Comparison of ENCODE assay signal across 1 cellular context in genomic region chr2:207149253-207150213, GRCh38.
TF ChIP-seq lines count a peak whose summit lies in the region.

No MANE protein-coding gene starts in this region.

TF ChIP-seq in GM12878, 131 proteins besides CTCF, POLR2A, EP300 and RAD21 (continued from another document and continues in another):
- TF ChIP-seq PRDM15 (CRISPR knock-in tag; IDR thresholded peaks at IDR 0.05) (no peak), ZNF217 (IDR thresholded peaks at IDR 0.05) (no peak), MAX (IDR thresholded peaks at IDR 0.05; ENCODE audit: low read depth, low read length) (no peak), ZNF622 (IDR thresholded peaks at IDR 0.05) (no peak), POU2F2 (IDR thresholded peaks at IDR 0.05; ENCODE audit: borderline replicate concordance, low read depth, low read length) (no peak), KDM1A (IDR thresholded peaks at IDR 0.05; ENCODE audit: borderline replicate concordance) (no peak), SMC3 (IDR thresholded peaks at IDR 0.05; ENCODE audit: borderline replicate concordance, low read length) (no peak), YY1 (IDR thresholded peaks at IDR 0.05; ENCODE audit: low read depth, low read length) (no peak), FOXK2 (IDR thresholded peaks at IDR 0.05) (no peak), TARDBP (IDR thresholded peaks at IDR 0.05; ENCODE audit: borderline replicate concordance) (no peak), RFX5 (IDR thresholded peaks at IDR 0.05; ENCODE audit: low read depth, low read length) (no peak), RUNX3 (IDR thresholded peaks at IDR 0.05; ENCODE audit: low read length) (peak; percentile 94), CHD1 (IDR thresholded peaks at IDR 0.05; ENCODE audit: low read depth, low read length) (no peak), HDAC2 (IDR thresholded peaks at IDR 0.05) (no peak), ZBTB40 (IDR thresholded peaks at IDR 0.05; ENCODE audit: borderline replicate concordance) (no peak), RCOR1 (conservative IDR thresholded peaks at IDR 0.05; ENCODE audit: low read depth, low read length) (0 out of 2 replicates have a peak, but pooled peaks have one; percentile 51), RELA (IDR thresholded peaks at IDR 0.05; ENCODE audit: borderline replicate concordance, partially characterized antibody) (no peak), ZNF274 (IDR thresholded peaks at IDR 0.05; ENCODE audit: insufficient read depth, insufficient read length) (no peak), JUNB (IDR thresholded peaks at IDR 0.05) (peak; percentile 66), BCLAF1 (IDR thresholded peaks at IDR 0.05) (no peak), CREM (IDR thresholded peaks at IDR 0.05; ENCODE audit: low read depth) (peak; percentile 29; the same call in 1 of the 2 replicates), USF1 (IDR thresholded peaks at IDR 0.05; ENCODE audit: borderline replicate concordance, extremely low read length, insufficient read depth, low read depth, low read length) (no peak), SREBF1 (IDR thresholded peaks at IDR 0.05; ENCODE audit: low read length) (no peak), ZNF592 (IDR thresholded peaks at IDR 0.05) (no peak), NBN (IDR thresholded peaks at IDR 0.05) (peak; percentile 59; the same call in 1 of the 2 replicates), CEBPB (IDR thresholded peaks at IDR 0.05; ENCODE audit: borderline replicate concordance in 1 of 2, low read depth in 2 of 2, low read length in 2 of 2) (0 out of 4 replicates have a peak, but pooled peaks of 1 of the 2 experiments have one; percentile 59), YBX1 (IDR thresholded peaks at IDR 0.05) (no peak), CBX3 (IDR thresholded peaks at IDR 0.05; ENCODE audit: borderline replicate concordance, low read depth) (no peak), BMI1 (IDR thresholded peaks at IDR 0.05; ENCODE audit: borderline replicate concordance) (no peak), WRNIP1 (IDR thresholded peaks at IDR 0.05; ENCODE audit: borderline replicate concordance, low read depth, low read length) (no peak), BHLHE40 (IDR thresholded peaks at IDR 0.05; ENCODE audit: borderline replicate concordance in 1 of 2, low read depth in 2 of 2, low read length in 1 of 2) (peak; percentile 63 to 75; a peak in 3 of 4 replicates), HDAC6 (IDR thresholded peaks at IDR 0.05; ENCODE audit: unreplicated experiment) (no peak), FOXM1 (IDR thresholded peaks at IDR 0.05; ENCODE audit: low read depth, low read length) (peak; percentile 83; the same call in 1 of the 2 replicates), SMAD1 (IDR thresholded peaks at IDR 0.05; ENCODE audit: low read depth, partially characterized antibody) (no peak), RELB (IDR thresholded peaks at IDR 0.05; ENCODE audit: low read depth) (peak; percentile 95), KAT2A (conservative IDR thresholded peaks at IDR 0.05; ENCODE audit: control insufficient read depth, low read depth, low read length) (no peak), TAF1 (IDR thresholded peaks at IDR 0.05; ENCODE audit: borderline replicate concordance, low read depth, low read length) (no peak), SIX5 (IDR thresholded peaks at IDR 0.05; ENCODE audit: low read depth, low read length, severe bottlenecking) (no peak), CEBPZ (IDR thresholded peaks at IDR 0.05; ENCODE audit: low read depth, low read length) (no peak), MEF2A (IDR thresholded peaks at IDR 0.05; ENCODE audit: insufficient read depth, low read depth, low read length) (0 out of 2 replicates have a peak, but pooled peaks have one; percentile 50), BCL11A (IDR thresholded peaks at IDR 0.05; ENCODE audit: low read depth, low read length) (0 out of 2 replicates have a peak, but pooled peaks have one; percentile 41)
